ENCODE assay signal across 1 cellular context in the genomic region with DNA sequence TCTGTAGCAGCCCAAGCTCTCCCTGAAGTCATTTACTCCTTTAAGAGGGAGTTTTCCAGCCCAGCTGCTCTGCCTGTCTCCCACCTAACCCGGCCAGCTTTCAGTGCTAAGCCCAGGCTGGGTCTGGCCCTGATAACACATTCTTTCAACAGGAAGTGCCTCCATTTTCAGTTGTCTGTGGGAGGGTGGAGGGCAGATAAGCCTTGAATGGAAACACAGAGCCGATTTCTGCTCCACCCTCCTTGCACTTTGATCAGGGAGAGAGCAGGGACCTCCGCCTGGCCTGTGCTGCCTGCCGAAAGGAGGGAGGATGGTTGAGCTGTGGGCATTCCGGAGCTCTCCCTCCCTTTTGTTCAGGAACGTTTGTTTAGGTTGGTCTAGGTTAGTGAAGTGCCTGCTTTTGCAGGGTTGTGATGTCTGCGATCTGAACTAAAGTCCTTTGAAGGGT.
TF ChIP-seq lines count a peak whose summit lies in the region.

No MANE protein-coding gene starts in this region.

TF ChIP-seq in liver, 16 proteins besides CTCF, POLR2A, EP300 and RAD21 (continued from another document):
- TF ChIP-seq, protein P1, sequence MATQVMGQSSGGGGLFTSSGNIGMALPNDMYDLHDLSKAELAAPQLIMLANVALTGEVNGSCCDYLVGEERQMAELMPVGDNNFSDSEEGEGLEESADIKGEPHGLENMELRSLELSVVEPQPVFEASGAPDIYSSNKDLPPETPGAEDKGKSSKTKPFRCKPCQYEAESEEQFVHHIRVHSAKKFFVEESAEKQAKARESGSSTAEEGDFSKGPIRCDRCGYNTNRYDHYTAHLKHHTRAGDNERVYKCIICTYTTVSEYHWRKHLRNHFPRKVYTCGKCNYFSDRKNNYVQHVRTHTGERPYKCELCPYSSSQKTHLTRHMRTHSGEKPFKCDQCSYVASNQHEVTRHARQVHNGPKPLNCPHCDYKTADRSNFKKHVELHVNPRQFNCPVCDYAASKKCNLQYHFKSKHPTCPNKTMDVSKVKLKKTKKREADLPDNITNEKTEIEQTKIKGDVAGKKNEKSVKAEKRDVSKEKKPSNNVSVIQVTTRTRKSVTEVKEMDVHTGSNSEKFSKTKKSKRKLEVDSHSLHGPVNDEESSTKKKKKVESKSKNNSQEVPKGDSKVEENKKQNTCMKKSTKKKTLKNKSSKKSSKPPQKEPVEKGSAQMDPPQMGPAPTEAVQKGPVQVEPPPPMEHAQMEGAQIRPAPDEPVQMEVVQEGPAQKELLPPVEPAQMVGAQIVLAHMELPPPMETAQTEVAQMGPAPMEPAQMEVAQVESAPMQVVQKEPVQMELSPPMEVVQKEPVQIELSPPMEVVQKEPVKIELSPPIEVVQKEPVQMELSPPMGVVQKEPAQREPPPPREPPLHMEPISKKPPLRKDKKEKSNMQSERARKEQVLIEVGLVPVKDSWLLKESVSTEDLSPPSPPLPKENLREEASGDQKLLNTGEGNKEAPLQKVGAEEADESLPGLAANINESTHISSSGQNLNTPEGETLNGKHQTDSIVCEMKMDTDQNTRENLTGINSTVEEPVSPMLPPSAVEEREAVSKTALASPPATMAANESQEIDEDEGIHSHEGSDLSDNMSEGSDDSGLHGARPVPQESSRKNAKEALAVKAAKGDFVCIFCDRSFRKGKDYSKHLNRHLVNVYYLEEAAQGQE (IDR thresholded peaks at IDR 0.05): no peak
